ENCODE assay signal across 12 cellular contexts in genomic region chr10:7485267-7485601, GRCh38.
DNase-seq lines count a peak whose midpoint lies in the region; ATAC-seq and TF ChIP-seq lines count a peak whose summit lies in the region.
"Had no signal": no experiment of that assay in that cellular context is flagged by ENCODE, and none has a peak within 500 bp of the region (broad histone marks: within the 10 kb centered on the region; RNA-seq: fewer than 3 reads in every experiment).

No MANE protein-coding gene starts in this region.

- peak overlapping the region; percentile 65; the same call in 1 of the 2 replicates for H2AFZ ChIP-seq in OCI-LY7 (ENCODE audit: low read length)

- no peaks in the 10 kb centered on the region for H3K9me2 ChIP-seq in OCI-LY7 (ENCODE audit: insufficient read depth, low read length)

- H3K27ac Mint-ChIP-seq in activated naive CD4-positive, alpha-beta T cell treated with anti-CD3 and anti-CD28 coated beads, Interleukin-2, amount 50 U/mL, for 24 hours, result peak overlapping the region; percentile 78
- peak overlapping the region in 1 of 2 donors; percentile 84 for H3K27ac Mint-ChIP-seq in activated naive CD4-positive, alpha-beta T cell treated with anti-CD3 and anti-CD28 coated beads, Interleukin-2, amount 50 U/mL, for 72 hours
- peak overlapping the region; percentile 23 for H3K27ac Mint-ChIP-seq in glutamatergic neuron (ENCODE audit: unreplicated experiment)

- no peak for TF ChIP-seq CTCF in OCI-LY7 (conservative IDR thresholded peaks at IDR 0.05; ENCODE audit: low read length)
- TF ChIP-seq CTCF in glutamatergic neuron (IDR thresholded peaks at IDR 0.05; ENCODE audit: partially characterized antibody, unreplicated experiment), result no peak
- no peak for TF ChIP-seq CTCF in thoracic aorta (IDR thresholded peaks at IDR 0.05)

- H3K79me2 ChIP-seq in OCI-LY7 (ENCODE audit: insufficient read depth, low read depth, low read length), result no peaks in the 10 kb centered on the region

- peaks cover 93% of the 10 kb centered on the region for H3K4me1 ChIP-seq in OCI-LY7 (ENCODE audit: insufficient read depth, low read length, poor library complexity, severe bottlenecking)
- no peaks in the 10 kb centered on the region for H3K4me1 ChIP-seq in thoracic aorta (ENCODE audit: control insufficient read depth in 1 of 2, low read depth in 2 of 2)

- no TSS peak for BruUV-seq in OCI-LY7 (replicated peaks; lab: Mats Ljungman, UMichigan)

- H3K36me3 ChIP-seq in OCI-LY7 (ENCODE audit: insufficient read depth, low read length), result no peaks in the 10 kb centered on the region
- no peaks in the 10 kb centered on the region for H3K36me3 ChIP-seq in thoracic aorta
- H3K36me3 ChIP-seq: brain microvascular endothelial cell, esophagus squamous epithelium, pancreas had no signal

- peaks cover 4% of the 10 kb centered on the region for H3K9me3 Mint-ChIP-seq in activated naive CD4-positive, alpha-beta T cell treated with anti-CD3 and anti-CD28 coated beads, Interleukin-2, amount 50 U/mL, for 24 hours
- H3K9me3 Mint-ChIP-seq in activated naive CD4-positive, alpha-beta T cell treated with anti-CD3 and anti-CD28 coated beads, Interleukin-2, amount 50 U/mL, for 72 hours, result peaks cover 4 to 10% of the 10 kb centered on the region in 2 donors
- H3K9me3 Mint-ChIP-seq in glutamatergic neuron (ENCODE audit: unreplicated experiment), result peaks cover 1% of the 10 kb centered on the region

- H3K4me1 Mint-ChIP-seq in activated naive CD4-positive, alpha-beta T cell treated with anti-CD3 and anti-CD28 coated beads, Interleukin-2, amount 50 U/mL, for 24 hours, result peaks cover 88% of the 10 kb centered on the region
- H3K4me1 Mint-ChIP-seq in glutamatergic neuron (ENCODE audit: low read depth, unreplicated experiment), result peaks cover 46% of the 10 kb centered on the region

- H3K4me2 ChIP-seq in OCI-LY7 (ENCODE audit: low read length), result peak overlapping the region; percentile 87

- peak overlapping the region; percentile 80 for H3K4me3 Mint-ChIP-seq in activated naive CD4-positive, alpha-beta T cell treated with anti-CD3 and anti-CD28 coated beads, Interleukin-2, amount 50 U/mL, for 24 hours
- peak overlapping the region; percentile 42 for H3K4me3 Mint-ChIP-seq in glutamatergic neuron (ENCODE audit: unreplicated experiment)

- H3K27me3 Mint-ChIP-seq in activated naive CD4-positive, alpha-beta T cell treated with anti-CD3 and anti-CD28 coated beads, Interleukin-2, amount 50 U/mL, for 24 hours, result no peaks in the 10 kb centered on the region
- H3K27me3 Mint-ChIP-seq in glutamatergic neuron (ENCODE audit: unreplicated experiment), result peaks cover 1% of the 10 kb centered on the region

- ATAC-seq in activated naive CD4-positive, alpha-beta T cell treated with anti-CD3 and anti-CD28 coated beads, Interleukin-2, amount 50 U/mL, for 72 hours, result no peak
- ATAC-seq in thoracic aorta (ENCODE audit: insufficient number of reproducible peaks, low FRiP score, low read depth) (no peak), HG03175 (IDR thresholded peaks at IDR 0.05; ENCODE audit: unreplicated experiment) (no peak)

- intact Hi-C loops in OCI-LY7 (cut with micrococcal nuclease; ENCODE audit: unreplicated experiment), result no loop called here

- POLR2A ChIA-PET in OCI-LY7 (lab: Charles Lee), result interaction anchor here (0.6 to 1.7 kb wide), 4 partner anchors 9 to 993 kb away, joined by 3 to 7 read pairs (median 4); no protein-coding TSS in a partner anchor

- no peak for DNase-seq in activated naive CD4-positive, alpha-beta T cell treated with anti-CD3 and anti-CD28 coated beads, Interleukin-2, amount 50 U/mL, for 72 hours (ENCODE audit: low spot score in 2 of 2)
- DNase-seq in OCI-LY7 (ENCODE audit: low spot score), result no peak
- DNase-seq in glutamatergic neuron, result no peak
- no peak for DNase-seq in thoracic aorta (ENCODE audit: low spot score)
- no peak for DNase-seq in HT-29 (ENCODE audit: low spot score)
- DNase-seq in SKM-1 (lab: John Stamatoyannopoulos, UW; ENCODE audit: unreplicated experiment), result no peak
- DNase-seq: brain microvascular endothelial cell, esophagus squamous epithelium, NCI-H2029 treated with DMSO at 0.1 percent for 48 hours, pancreas had no signal

- no peaks in the 10 kb centered on the region for H3K27me3 ChIP-seq in thoracic aorta (replicated peaks; ENCODE audit: insufficient read depth)
- H3K27me3 ChIP-seq: brain microvascular endothelial cell, pancreas had no signal

- no peaks in the 10 kb centered on the region for H4K20me1 ChIP-seq in OCI-LY7 (ENCODE audit: insufficient read depth, low read length)

- peak overlapping the region; percentile 57 for H3K4me3 ChIP-seq in OCI-LY7 (ENCODE audit: low read depth, low read length, poor library complexity, severe bottlenecking)
- H3K4me3 ChIP-seq in thoracic aorta, result peak overlapping the region; percentile 23
- H3K4me3 ChIP-seq: pancreas had no signal

- H3K27ac ChIP-seq in OCI-LY7 (ENCODE audit: low read depth, low read length, poor library complexity, severe bottlenecking), result peak overlapping the region; percentile 72
- no peak overlapping the region for H3K27ac ChIP-seq in thoracic aorta
- H3K27ac ChIP-seq: brain microvascular endothelial cell, pancreas had no signal

- no peaks in the 10 kb centered on the region for H3K36me3 Mint-ChIP-seq in activated naive CD4-positive, alpha-beta T cell treated with anti-CD3 and anti-CD28 coated beads, Interleukin-2, amount 50 U/mL, for 24 hours
- H3K36me3 Mint-ChIP-seq in activated naive CD4-positive, alpha-beta T cell treated with anti-CD3 and anti-CD28 coated beads, Interleukin-2, amount 50 U/mL, for 72 hours, result peaks cover 12 to 21% of the 10 kb centered on the region in 2 donors
- peaks cover 4% of the 10 kb centered on the region for H3K36me3 Mint-ChIP-seq in glutamatergic neuron (ENCODE audit: unreplicated experiment)

- CTCF ChIA-PET in OCI-LY7 (lab: Charles Lee; ENCODE audit: unreplicated experiment), result no interaction called here

- no peaks in the 10 kb centered on the region for H3K9me3 ChIP-seq in OCI-LY7 (ENCODE audit: low read length)
- H3K9me3 ChIP-seq in thoracic aorta, result no peaks in the 10 kb centered on the region
- H3K9me3 ChIP-seq: esophagus squamous epithelium, pancreas had no signal
